Comparison of ENCODE assay signal across 16 cellular contexts in genomic region chr13:103272770-103273169, GRCh38.
DNase-seq lines count a peak whose midpoint lies in the region; ATAC-seq and TF ChIP-seq lines count a peak whose summit lies in the region.
"Had no signal": no experiment of that assay in that cellular context is flagged by ENCODE, and none has a peak within 500 bp of the region (broad histone marks: within the 10 kb centered on the region; RNA-seq: fewer than 3 reads in every experiment).

No MANE protein-coding gene starts in this region.

- TF ChIP-seq POLR2A in adrenal gland (IDR thresholded peaks at IDR 0.05): no peak

- DNase-seq in iris pigment epithelial cell (ENCODE audit: low read depth) (peak; percentile 39), NCI-H2171 treated with DMSO at 0.1 percent for 48 hours (lab: John Stamatoyannopoulos, UW) (no peak), NCI-H2227 treated with DMSO at 0.1 percent for 48 hours (lab: John Stamatoyannopoulos, UW) (no peak), adrenal gland (no peak)
- DNase-seq: activated CD8-positive, alpha-beta memory T cell treated with anti-CD3 and anti-CD28 coated beads for 24 hours; activated naive CD4-positive, alpha-beta T cell treated with anti-CD3 and anti-CD28 coated beads for 36 hours; caudate nucleus; DND-41; islet precursor cell; NCI-H226; small intestine had no signal

- ATAC-seq in GM18909 (IDR thresholded peaks at IDR 0.05; ENCODE audit: poor library complexity, unreplicated experiment) (peak; percentile 30), HG02642 (IDR thresholded peaks at IDR 0.05; ENCODE audit: poor library complexity, unreplicated experiment) (peak; percentile 49), HG03575 (IDR thresholded peaks at IDR 0.05; ENCODE audit: extremely low read depth, insufficient number of reproducible peaks, low FRiP score, unreplicated experiment) (peak; percentile 54), HG02763 (IDR thresholded peaks at IDR 0.05; ENCODE audit: unreplicated experiment) (no peak)

- no peak for TF ChIP-seq CTCF in adrenal gland (IDR thresholded peaks at IDR 0.05)

- H3K27ac ChIP-seq in adrenal gland: no peak overlapping the region
- H3K27ac ChIP-seq: parathyroid adenoma had no signal

- no peaks in the 10 kb centered on the region for H3K36me3 ChIP-seq in adrenal gland (replicated peaks in 1 of 2)

- no peak overlapping the region for H3K4me3 ChIP-seq in adrenal gland

- H3K9me3 ChIP-seq in adrenal gland (replicated peaks in 1 of 3): no peaks in the 10 kb centered on the region

- H3K4me1 ChIP-seq in adrenal gland (replicated peaks in 1 of 2): no peaks in the 10 kb centered on the region
- H3K4me1 ChIP-seq: parathyroid adenoma had no signal

- intact Hi-C loops in adrenal gland (cut with DNase I): no loop called here

- no peaks in the 10 kb centered on the region for H3K27me3 ChIP-seq in adrenal gland

- 49 to 79% (median 57%) methylated on average over 2 of the region's 2 CpGs for WGBS in adrenal gland, 4 donors
